9 cellular contexts compared by ENCODE assay signal in genomic region chr11:61963016-61963281, GRCh38. TPM values are rescaled to one million over a fixed set of nuclear protein-coding genes. Genes with fewer than 3 reads are reported as not detected.
DNase-seq lines count a peak whose midpoint lies in the region; TF ChIP-seq lines count a peak whose summit lies in the region.
"Had no signal": no experiment of that assay in that cellular context is flagged by ENCODE, and none has a peak within 500 bp of the region (broad histone marks: within the 10 kb centered on the region; RNA-seq: fewer than 3 reads in every experiment).

No MANE protein-coding gene starts in this region.

- no peak overlapping the region for H3K18ac ChIP-seq in mesendoderm (ENCODE audit: low read length)

- no peak overlapping the region for H2BK15ac ChIP-seq in mesendoderm (replicated peaks; ENCODE audit: low read depth)

- CTCF ChIA-PET in HEK293T (lab: Yijun Ruan, JAX): no interaction called here

- H3K79me2 ChIP-seq in mesendoderm (ENCODE audit: control insufficient read depth, insufficient read depth, low read length): peaks cover 22% of the 10 kb centered on the region

- peaks cover 8% of the 10 kb centered on the region for H3K79me1 ChIP-seq in mesendoderm (ENCODE audit: low read length)

- no peak overlapping the region for H4K5ac ChIP-seq in mesendoderm (ENCODE audit: low read length)

- POLR2A ChIA-PET in HEK293T (lab: Yijun Ruan, JAX): interaction anchor here (0.8 to 1.4 kb wide), 4 partner anchors 10 to 37 kb away, joined by 3 to 5 read pairs (median 4); no protein-coding TSS in a partner anchor

- no peak overlapping the region for H3K9ac ChIP-seq in mesendoderm (ENCODE audit: low read length)

- H3K27ac ChIP-seq in angular gyrus (ENCODE audit: low read depth, low read length) (peak overlapping the region; percentile 98), mesendoderm (ENCODE audit: low read depth, low read length) (no peak overlapping the region), thymus (ENCODE audit: low read depth) (peak overlapping the region; percentile 38)

- H3K4me1 ChIP-seq in mesendoderm (ENCODE audit: control insufficient read depth, low read depth, low read length): peaks cover 1% of the 10 kb centered on the region
- H3K4me1 ChIP-seq in thymus (ENCODE audit: control insufficient read depth, insufficient read depth, low read length): peaks cover 5% of the 10 kb centered on the region

- no peaks in the 10 kb centered on the region for H3K9me3 ChIP-seq in thymus (ENCODE audit: control insufficient read depth)

- WGBS in mesendoderm (ENCODE audit: extremely low coverage, insufficient coverage, low lambda C conversion rate): no CpG with 5 or more reads among the region's 3 CpGs
- 98% methylated on average over 3 of the region's 3 CpGs for WGBS in thymus

- no peak overlapping the region for H3K56ac ChIP-seq in mesendoderm (ENCODE audit: low read length)

- no peak overlapping the region for H3K4ac ChIP-seq in mesendoderm (ENCODE audit: low read depth, low read length)

- no peak overlapping the region for H3K4me3 ChIP-seq in mesendoderm (ENCODE audit: low read length)
- H3K4me3 ChIP-seq in thymus (ENCODE audit: low read length): no peak overlapping the region

- no peak overlapping the region for H2AK5ac ChIP-seq in mesendoderm (ENCODE audit: low read length)

- H3K27me3 ChIP-seq in mesendoderm (ENCODE audit: insufficient read depth, low read length, poor library complexity): no peaks in the 10 kb centered on the region
- no peaks in the 10 kb centered on the region for H3K27me3 ChIP-seq in thymus (ENCODE audit: control insufficient read depth, insufficient read depth)

- no peak overlapping the region for H2BK5ac ChIP-seq in mesendoderm (ENCODE audit: low read length)

- H3K23ac ChIP-seq in mesendoderm (ENCODE audit: low read length): no peak overlapping the region

- H3K4me2 ChIP-seq in mesendoderm (ENCODE audit: low read length): no peak overlapping the region

- H3K36me3 ChIP-seq in mesendoderm (ENCODE audit: control insufficient read depth, insufficient read depth, low read length) (peaks cover 14% of the 10 kb centered on the region), thymus (ENCODE audit: control insufficient read depth, insufficient read depth) (peaks cover 17% of the 10 kb centered on the region)

- no peak overlapping the region for H4K8ac ChIP-seq in mesendoderm (ENCODE audit: low read depth, low read length)

- DNase-seq in activated CD8-positive, alpha-beta memory T cell treated with anti-CD3 and anti-CD28 coated beads, Interleukin-2, amount 50 U/mL, for 48 hours: peak; percentile 51
- DNase-seq in activated CD8-positive, alpha-beta memory T cell treated with anti-CD3 and anti-CD28 coated beads, Interleukin-2, amount 50 U/mL, for 4 hours: no peak
- DNase-seq in mesendoderm (peak; percentile 55), OCI-M1 (lab: John Stamatoyannopoulos, UW) (no peak), HEK293T (ENCODE audit: extremely low spot score) (no peak), NCI-H1048 (lab: John Stamatoyannopoulos, UW) (no peak)
- DNase-seq: retina had no signal

- no peak overlapping the region for H2BK120ac ChIP-seq in mesendoderm (ENCODE audit: low read depth, low read length)

TF ChIP-seq in HEK293T, 16 proteins besides CTCF, POLR2A, EP300 and RAD21:
- TF ChIP-seq ELF4 (IDR thresholded peaks at IDR 0.05) (no peak), ARNT (IDR thresholded peaks at IDR 0.05) (no peak), SUZ12 (IDR thresholded peaks at IDR 0.05) (no peak), ZNF384 (IDR thresholded peaks at IDR 0.05) (no peak), BHLHE40 (IDR thresholded peaks at IDR 0.05; ENCODE audit: borderline replicate concordance) (no peak), NFRKB (IDR thresholded peaks at IDR 0.05) (no peak), HDGF (IDR thresholded peaks at IDR 0.05; ENCODE audit: borderline replicate concordance) (no peak), PKNOX1 (IDR thresholded peaks at IDR 0.05) (no peak), FOXK2 (IDR thresholded peaks at IDR 0.05) (no peak), LEF1 (IDR thresholded peaks at IDR 0.05; ENCODE audit: borderline replicate concordance) (no peak), SP1 (IDR thresholded peaks at IDR 0.05) (no peak), FOXM1 (IDR thresholded peaks at IDR 0.05; ENCODE audit: borderline replicate concordance) (no peak), TARDBP (IDR thresholded peaks at IDR 0.05) (no peak), CTBP1 (IDR thresholded peaks at IDR 0.05; ENCODE audit: borderline replicate concordance) (no peak), L3MBTL2 (conservative IDR thresholded peaks at IDR 0.05) (no peak), FOXA1 (IDR thresholded peaks at IDR 0.05) (no peak)

RNA-seq across cellular contexts. Expression of gene FTH1, which starts 4.5 kb away (rescaled TPM):
- 1,625 TPM for polyA plus RNA-seq in mesendoderm (2013, experiment 1 of 2)
- polyA plus RNA-seq in mesendoderm (2013, experiment 2 of 2): 1,633 TPM
- polyA plus RNA-seq in thymus: 3,415 TPM

RNA-seq across cellular contexts. Expression of gene BEST1, which starts 12.8 kb away (rescaled TPM):
- 0.20 TPM for polyA plus RNA-seq in mesendoderm (2013, experiment 1 of 2)
- polyA plus RNA-seq in mesendoderm (2013, experiment 2 of 2): 0.28 TPM
- 3.3 TPM for polyA plus RNA-seq in thymus

RNA-seq across cellular contexts. Expression of gene RAB3IL1, which starts 45.6 kb away (rescaled TPM):
- 1.4 TPM for polyA plus RNA-seq in mesendoderm (2013, experiment 1 of 2)
- 2.3 TPM for polyA plus RNA-seq in mesendoderm (2013, experiment 2 of 2)
- polyA plus RNA-seq in thymus: 14.2 TPM

Comparison
In these comparisons a context has a peak if more than half of its experiments do, and no peak if none do; other contexts are left out.
1. DNase-seq: peak in activated CD8-positive, alpha-beta memory T cell treated with anti-CD3 and anti-CD28 coated beads, Interleukin-2, amount 50 U/mL, for 48 hours (single experiment) and mesendoderm (single experiment); none in activated CD8-positive, alpha-beta memory T cell treated with anti-CD3 and anti-CD28 coated beads, Interleukin-2, amount 50 U/mL, for 4 hours (single experiment), OCI-M1 (single experiment), HEK293T (single experiment) and NCI-H1048 (single experiment).